ENCODE assay signal across 8 cellular contexts in the genomic region with DNA sequence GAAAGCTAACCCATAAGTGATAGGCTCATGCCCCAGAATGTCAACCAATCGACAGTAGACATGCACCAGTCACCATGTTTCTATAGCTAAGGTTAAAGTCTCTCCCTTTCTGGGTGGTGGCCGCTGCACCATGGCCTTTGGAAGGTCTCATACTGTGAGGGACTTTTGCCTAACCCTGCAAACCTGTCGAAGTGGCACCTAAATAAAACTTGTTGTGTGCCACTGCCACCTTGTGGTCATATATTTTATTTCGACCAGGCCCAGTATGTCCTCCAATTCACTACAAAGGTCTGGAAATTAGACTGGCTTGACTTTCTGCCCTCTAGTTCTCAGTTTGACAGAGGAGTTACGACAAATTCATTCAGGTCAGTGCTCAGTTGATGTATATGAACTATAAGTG.
DNase-seq lines count a peak whose midpoint lies in the region; ATAC-seq and FAIRE-seq lines count a peak whose summit lies in the region.

No MANE protein-coding gene starts in this region.

- no peaks in the 10 kb centered on the region for H3K4me1 Mint-ChIP-seq in activated T-cell treated with anti-CD3 and anti-CD28 coated beads, Interleukin-2, amount 50 U/mL, for 4 hours (ENCODE audit: low read depth)

- no peaks in the 10 kb centered on the region for H3K36me3 Mint-ChIP-seq in activated T-cell treated with anti-CD3 and anti-CD28 coated beads, Interleukin-2, amount 50 U/mL, for 4 hours (ENCODE audit: insufficient read depth)

- peak; percentile 93 for ATAC-seq in HG03342 (IDR thresholded peaks at IDR 0.05; ENCODE audit: unreplicated experiment)
- peak in 1 of 2 donors; percentile 25 for ATAC-seq in activated T-cell treated with anti-CD3 and anti-CD28 coated beads, Interleukin-2, amount 50 U/mL, for 4 hours

- no peak for FAIRE-seq in GM19239 (lab: Jason Lieb, UNC)

- no peak overlapping the region for H3K4me3 Mint-ChIP-seq in activated T-cell treated with anti-CD3 and anti-CD28 coated beads, Interleukin-2, amount 50 U/mL, for 4 hours

- DNase-seq in DMS 273 treated with DMSO at 0.1 percent for 48 hours (lab: John Stamatoyannopoulos, UW) (peak; percentile 14), GM19239 (ENCODE audit: insufficient read length, low spot score) (peak; percentile 8), NCI-H82 treated with DMSO at 0.1 percent for 48 hours (lab: John Stamatoyannopoulos, UW; ENCODE audit: unreplicated experiment) (peak; percentile 37), head of caudate nucleus (peak in 34 of 42 donors; percentile 3 to 64 (median 29)), smooth muscle cell of the brain vasculature (ENCODE audit: low read depth, low spot score) (peak; percentile 3), kidney glomerular epithelial cell (lab: John Stamatoyannopoulos, UW) (no peak)
- DNase-seq in activated T-cell treated with anti-CD3 and anti-CD28 coated beads, Interleukin-2, amount 50 U/mL, for 4 hours, result peak; percentile 5

- no peaks in the 10 kb centered on the region for H3K9me3 Mint-ChIP-seq in activated T-cell treated with anti-CD3 and anti-CD28 coated beads, Interleukin-2, amount 50 U/mL, for 4 hours

- H3K27me3 Mint-ChIP-seq in activated T-cell treated with anti-CD3 and anti-CD28 coated beads, Interleukin-2, amount 50 U/mL, for 4 hours (ENCODE audit: low read depth), result no peaks in the 10 kb centered on the region

- intact Hi-C loops in head of caudate nucleus (cut with DNase I), result no loop called here
